In the genomic region with DNA sequence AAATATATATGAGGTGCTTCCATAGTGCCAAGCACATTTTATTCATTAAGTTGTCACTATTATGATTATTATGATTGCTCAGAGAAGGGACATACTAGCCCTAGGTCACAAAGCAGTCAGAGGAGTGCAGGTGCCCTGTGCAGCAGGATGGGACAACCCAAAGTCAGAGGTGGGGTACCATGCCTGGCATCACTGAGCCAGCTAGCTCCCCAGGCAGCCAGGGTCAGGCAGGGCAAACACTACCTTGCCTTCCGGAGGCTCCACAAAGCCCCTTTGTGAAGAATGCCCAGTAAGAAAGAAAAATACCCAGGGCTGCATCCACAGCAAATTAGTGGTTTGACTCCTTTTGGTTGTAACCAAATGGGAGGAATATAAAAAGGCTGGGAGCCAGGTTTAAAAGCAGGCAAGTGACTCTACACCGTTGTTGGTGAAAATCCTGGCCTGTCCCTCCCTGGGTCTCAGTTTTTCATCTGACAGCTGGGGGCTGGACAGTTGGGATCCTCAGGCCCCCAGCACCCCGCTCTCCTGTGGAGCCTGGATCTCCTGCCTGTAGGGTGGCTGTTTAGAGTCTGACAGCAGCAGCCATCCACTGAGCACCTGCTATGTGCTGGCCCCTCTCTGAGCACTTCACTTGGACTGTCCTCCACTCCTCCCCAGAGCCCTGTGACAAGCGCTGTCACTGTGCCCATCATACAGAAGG, we compare ENCODE assay signal across 24 cellular contexts.
DNase-seq lines count a peak whose midpoint lies in the region; ATAC-seq, FAIRE-seq and TF ChIP-seq lines count a peak whose summit lies in the region.
"Had no signal": no experiment of that assay in that cellular context is flagged by ENCODE, and none has a peak within 500 bp of the region (broad histone marks: within the 10 kb centered on the region; RNA-seq: fewer than 3 reads in every experiment).

No MANE protein-coding gene starts in this region.

- H3K36me3 Mint-ChIP-seq in astrocyte (ENCODE audit: low read depth, unreplicated experiment): no peaks in the 10 kb centered on the region

- H3K27ac ChIP-seq in heart right ventricle (no peak overlapping the region), astrocyte (ENCODE audit: low read depth, low read length) (no peak overlapping the region), aorta (ENCODE audit: low read depth in 1 of 2, low read length in 2 of 2) (no peak overlapping the region)
- H3K27ac ChIP-seq: BLaER1, heart left ventricle had no signal

- peaks cover 35% of the 10 kb centered on the region for H3K27me3 Mint-ChIP-seq in astrocyte (ENCODE audit: low read depth, unreplicated experiment)

- TF ChIP-seq CTCF in heart right ventricle (IDR thresholded peaks at IDR 0.05) (no peak), astrocyte (IDR thresholded peaks at IDR 0.05; ENCODE audit: insufficient read depth, low read depth, low read length) (no peak), omental fat pad (IDR thresholded peaks at IDR 0.05) (no peak)

- peaks cover 0 to 10% (median 0%) of the 10 kb centered on the region in 7 donors for H3K27me3 ChIP-seq in heart right ventricle
- H3K27me3 ChIP-seq in astrocyte (ENCODE audit: insufficient read depth, low read length): no peaks in the 10 kb centered on the region
- H3K27me3 ChIP-seq in aorta (ENCODE audit: control insufficient read depth in 1 of 2, insufficient read depth in 2 of 2, low read length in 1 of 2): no peaks in the 10 kb centered on the region
- H3K27me3 ChIP-seq: BLaER1, heart left ventricle, MG63 had no signal

- ATAC-seq in left ventricle myocardium superior (no peak), heart right ventricle (no peak), omental fat pad (ENCODE audit: low FRiP score) (no peak), aorta (ENCODE audit: low FRiP score) (no peak)
- ATAC-seq: effector memory CD8-positive, alpha-beta T cell; heart left ventricle; SK-N-SH treated with all-trans-retinoic acid at 6 μM for 48 hours; T-helper 17 cell had no signal

- H3K9me3 Mint-ChIP-seq in astrocyte (ENCODE audit: unreplicated experiment): peaks cover 2% of the 10 kb centered on the region
- H3K9me3 Mint-ChIP-seq: activated naive CD4-positive, alpha-beta T cell treated with anti-CD3 and anti-CD28 coated beads for 36 hours; effector memory CD8-positive, alpha-beta T cell had no signal

- H3K4me1 ChIP-seq in heart right ventricle (peaks cover 0 to 5% (median 0%) of the 10 kb centered on the region in 9 donors), astrocyte (ENCODE audit: insufficient read depth, low read length) (peaks cover 11% of the 10 kb centered on the region), aorta (ENCODE audit: control insufficient read depth in 1 of 2, insufficient read depth in 2 of 2, low read length in 2 of 2) (no peaks in the 10 kb centered on the region)

- peaks cover 99% of the 10 kb centered on the region for H4K20me1 ChIP-seq in astrocyte (ENCODE audit: insufficient read depth, low read length)
- H4K20me1 ChIP-seq: BLaER1 had no signal

- H3K4me3 ChIP-seq in heart right ventricle (no peak overlapping the region), astrocyte (ENCODE audit: insufficient read depth, low read depth, low read length) (no peak overlapping the region), aorta (ENCODE audit: low read length in 2 of 2) (no peak overlapping the region)
- H3K4me3 ChIP-seq: BLaER1, heart left ventricle, MG63 had no signal

- 86 to 87% methylated on average over 4 of the region's 4 CpGs for WGBS in heart right ventricle, 2 donors
- 83 to 86% methylated on average over 4 of the region's 4 CpGs for WGBS in aorta, 2 donors

- H3K4me1 Mint-ChIP-seq in astrocyte (ENCODE audit: low read depth, unreplicated experiment): no peaks in the 10 kb centered on the region

- H3K36me3 ChIP-seq in heart right ventricle (no peaks in the 10 kb centered on the region), astrocyte (ENCODE audit: insufficient read depth, low read length) (no peaks in the 10 kb centered on the region), aorta (ENCODE audit: control insufficient read depth in 1 of 2, insufficient read depth in 2 of 2, low read length in 1 of 2) (no peaks in the 10 kb centered on the region)
- H3K36me3 ChIP-seq: BLaER1, heart left ventricle, MG63 had no signal

- DNase-seq in left ventricle myocardium superior: peak; percentile 19
- no peak for DNase-seq in heart right ventricle
- DNase-seq in astrocyte (ENCODE audit: low read depth): no peak
- DNase-seq in omental fat pad (ENCODE audit: low spot score): peak; percentile 11
- DNase-seq in aorta: peak; percentile 15 to 47
- DNase-seq in NCI-H524 treated with DMSO at 0.1 percent for 48 hours (lab: John Stamatoyannopoulos, UW): no peak
- DNase-seq in middle frontal gyrus (ENCODE audit: extremely low spot score, low spot score): no peak
- DNase-seq in 8988T: no peak
- DNase-seq: activated naive CD4-positive, alpha-beta T cell treated with anti-CD3 and anti-CD28 coated beads for 36 hours; activated T-cell treated with anti-CD3 and anti-CD28 coated beads, Interleukin-2, amount 50 U/mL, for 48 hours; cortex of kidney; effector memory CD8-positive, alpha-beta T cell; KBM-7; mesendoderm; NCI-H2081; NCI-H345; NCI-H774; nucleus accumbens; stimulated activated CD4-positive, alpha-beta T cell treated with anti-CD3 and anti-CD28 coated beads, Interleukin-2, amount 100 ng/mL, for 48 hours; T-helper 17 cell had no signal

- H3K27ac Mint-ChIP-seq in astrocyte (ENCODE audit: unreplicated experiment): no peak overlapping the region
- H3K27ac Mint-ChIP-seq: activated naive CD4-positive, alpha-beta T cell treated with anti-CD3 and anti-CD28 coated beads for 36 hours; T-helper 17 cell had no signal

- H3K4me3 Mint-ChIP-seq in astrocyte (ENCODE audit: unreplicated experiment): no peak overlapping the region
- H3K4me3 Mint-ChIP-seq: activated naive CD4-positive, alpha-beta T cell treated with anti-CD3 and anti-CD28 coated beads for 36 hours; effector memory CD8-positive, alpha-beta T cell; T-helper 17 cell had no signal

- no peak for FAIRE-seq in astrocyte (lab: Jason Lieb, UNC)

- H3K9me3 ChIP-seq in heart right ventricle: no peaks in the 10 kb centered on the region
- H3K9me3 ChIP-seq in astrocyte (ENCODE audit: insufficient read depth, low read depth, low read length): no peaks in the 10 kb centered on the region
- no peaks in the 10 kb centered on the region for H3K9me3 ChIP-seq in aorta (ENCODE audit: control insufficient read depth, low read length)
- H3K9me3 ChIP-seq: BLaER1, heart left ventricle, MG63 had no signal

- peak overlapping the region; percentile 39 for H3K9ac ChIP-seq in astrocyte (ENCODE audit: low read length)
- H3K9ac ChIP-seq: BLaER1 had no signal

- H2AFZ ChIP-seq in astrocyte (ENCODE audit: low read depth, low read length): no peak overlapping the region

- peaks cover 81% of the 10 kb centered on the region for H3K79me2 ChIP-seq in astrocyte (ENCODE audit: insufficient read depth, low read length)

- intact Hi-C loops in left ventricle myocardium superior (cut with micrococcal nuclease) (no loop called here), heart right ventricle (cut with DNase I) (no loop called here), aorta (cut with DNase I) (no loop called here)

- H3K4me2 ChIP-seq in astrocyte (ENCODE audit: low read length): peak overlapping the region; percentile 48

Comparison
In these comparisons a context has a peak if more than half of its experiments do, and no peak if none do; other contexts are left out.
1. DNase-seq: peak in left ventricle myocardium superior (single experiment), omental fat pad (single experiment) and aorta (2 of 2); none in heart right ventricle (0 of 2), astrocyte (single experiment), NCI-H524 treated with DMSO at 0.1 percent for 48 hours (single experiment), middle frontal gyrus (single experiment) and 8988T (single experiment).